ENCODE assay signal across 8 cellular contexts in the genomic region with DNA sequence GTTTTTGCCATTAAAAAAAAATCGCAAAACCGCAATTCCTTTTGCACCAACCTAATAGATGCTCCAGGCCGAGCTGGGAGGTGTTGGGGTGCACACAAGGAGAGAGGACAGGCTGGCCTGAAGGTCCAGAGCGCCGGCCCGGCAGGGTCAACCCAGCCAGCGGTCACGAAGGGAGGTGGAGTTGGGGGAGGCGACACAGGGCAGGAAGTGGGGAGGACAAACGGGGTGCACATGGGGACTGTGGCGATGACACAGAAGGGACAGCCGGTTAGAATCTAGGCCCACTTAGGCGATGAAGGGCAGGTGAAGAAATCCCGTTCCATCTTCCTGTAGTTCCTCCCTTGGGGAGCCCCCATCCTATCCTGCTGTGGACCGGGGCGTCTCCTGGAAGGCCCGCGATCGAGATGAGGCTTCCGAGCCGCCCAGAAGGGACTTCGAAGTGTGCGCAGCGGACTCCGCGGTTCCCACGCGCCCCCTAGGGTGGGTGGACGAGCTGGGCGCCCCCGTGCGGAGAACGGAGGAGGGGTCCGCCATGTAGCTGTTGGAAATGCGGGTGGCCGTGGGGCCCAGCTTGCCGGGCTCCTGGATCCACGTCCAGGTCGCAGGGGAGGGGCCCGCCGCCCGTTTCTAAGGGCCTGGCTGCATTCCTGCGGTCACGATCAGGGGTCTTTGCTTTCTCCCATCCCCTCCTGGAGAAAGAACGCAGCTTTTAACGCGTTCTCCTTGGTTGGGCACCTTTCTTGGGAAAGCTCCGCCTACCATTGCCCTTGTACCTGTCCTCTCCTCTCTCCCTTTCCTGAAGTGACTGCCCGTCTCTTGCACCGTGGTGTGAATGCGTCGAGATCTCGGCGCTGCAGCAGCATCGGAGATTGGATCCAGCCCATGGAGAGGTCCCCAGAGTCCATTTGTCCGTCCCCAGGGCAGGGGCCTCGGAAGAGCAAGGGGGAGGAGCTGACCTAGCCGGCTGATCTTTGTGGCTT. TPM values are rescaled to one million over a fixed set of nuclear protein-coding genes. Genes with fewer than 3 reads are reported as not detected.
DNase-seq lines count a peak whose midpoint lies in the region; ATAC-seq, FAIRE-seq and TF ChIP-seq lines count a peak whose summit lies in the region.
"Had no signal": no experiment of that assay in that cellular context is flagged by ENCODE, and none has a peak within 500 bp of the region (broad histone marks: within the 10 kb centered on the region; RNA-seq: fewer than 3 reads in every experiment).

No MANE protein-coding gene starts in this region.

- H3K27ac ChIP-seq in OCI-LY7 (ENCODE audit: low read depth, low read length, poor library complexity, severe bottlenecking): no peak overlapping the region
- H3K27ac ChIP-seq in GM12878 (ENCODE audit: control insufficient read depth, insufficient read depth): no peak overlapping the region
- no peak overlapping the region for H3K27ac ChIP-seq in left lung
- no peak overlapping the region for H3K27ac ChIP-seq in subcutaneous abdominal adipose tissue (ENCODE audit: low read depth, low read length)
- H3K27ac ChIP-seq: skin epidermis had no signal

- H3K9me3 ChIP-seq in OCI-LY7 (ENCODE audit: low read length) (no peaks in the 10 kb centered on the region), GM12878 (replicated peaks; ENCODE audit: control insufficient read depth, insufficient read depth, low read length) (no peaks in the 10 kb centered on the region), left lung (no peaks in the 10 kb centered on the region), subcutaneous abdominal adipose tissue (ENCODE audit: control insufficient read depth in 5 of 5, low read length in 5 of 5) (no peaks in the 10 kb centered on the region)

- SMC1A ChIA-PET in GM12878 (lab: Charles Lee; ENCODE audit: uncharacterized antibody, unreplicated experiment): interaction anchor here (0.6 to 0.7 kb wide), 2 partner anchors 21 to 47 kb away, joined by 3 read pairs; no protein-coding TSS in a partner anchor

- in situ Hi-C loops in GM12878 (cut with MboI): no loop called here

- no peaks in the 10 kb centered on the region for H3K36me3 ChIP-seq in OCI-LY7 (ENCODE audit: insufficient read depth, low read length)
- no peaks in the 10 kb centered on the region for H3K36me3 ChIP-seq in GM12878 (ENCODE audit: control insufficient read depth in 2 of 2, insufficient read depth in 2 of 2, low read length in 1 of 2)
- H3K36me3 ChIP-seq in left lung: no peaks in the 10 kb centered on the region
- H3K36me3 ChIP-seq in subcutaneous abdominal adipose tissue (ENCODE audit: control insufficient read depth in 5 of 5, insufficient read depth in 5 of 5, low read length in 5 of 5): no peaks in the 10 kb centered on the region

- TF ChIP-seq CTCF in OCI-LY7 (conservative IDR thresholded peaks at IDR 0.05; ENCODE audit: low read length) (0 out of 2 replicates have a peak, but pooled peaks have one; percentile 19), GM12878 (IDR thresholded peaks at IDR 0.05 in 2 of 3, conservative IDR thresholded peaks at IDR 0.05 in 1 of 3; ENCODE audit: control insufficient read depth in 2 of 3, extremely low read depth in 1 of 3, insufficient read depth in 1 of 3, low read depth in 3 of 3, low read length in 3 of 3) (peak; percentile 9 to 34 (median 25); a peak in 1 of 6 replicates), left lung (IDR thresholded peaks at IDR 0.05) (no peak)

- BruUV-seq in OCI-LY7 (replicated peaks; lab: Mats Ljungman, UMichigan): no TSS peak
- BruUV-seq in GM12878 (replicated peaks; lab: Mats Ljungman, UMichigan): no TSS peak

- WGBS in GM12878 (ENCODE audit: insufficient coverage, insufficient replicate concordance, low lambda C conversion rate, missing lambda C conversion rate): 33% methylated on average over 56 of the region's 58 CpGs

- ATAC-seq in GM12878 (peak; percentile 49; the same call in 2 of the 3 replicates), left lung (peak; percentile 51)

- DNase-seq in OCI-LY7 (ENCODE audit: low spot score) (no peak), GM12878 (ENCODE audit: low read depth, low spot score) (no peak), left lung (peak in 1 of 2 donors; percentile 79), HT-29 (ENCODE audit: low spot score) (no peak), NCI-H69 (lab: John Stamatoyannopoulos, UW) (no peak), RKO (ENCODE audit: low spot score) (no peak)

- intact Hi-C loops in OCI-LY7 (cut with micrococcal nuclease; ENCODE audit: unreplicated experiment) (no loop called here), GM12878 (cut with micrococcal nuclease; ENCODE audit: unreplicated experiment) (no loop called here), left lung (cut with DNase I) (no loop called here)

- H3K9me2 ChIP-seq in OCI-LY7 (ENCODE audit: insufficient read depth, low read length): no peaks in the 10 kb centered on the region

- H3K4me1 ChIP-seq in OCI-LY7 (ENCODE audit: insufficient read depth, low read length, poor library complexity, severe bottlenecking): no peaks in the 10 kb centered on the region
- no peaks in the 10 kb centered on the region; the same call in 1 of the 2 replicates for H3K4me1 ChIP-seq in GM12878 (ENCODE audit: control insufficient read depth, insufficient read depth, low read length)
- H3K4me1 ChIP-seq in left lung: peaks cover 0 to 7% of the 10 kb centered on the region in 2 donors
- H3K4me1 ChIP-seq in subcutaneous abdominal adipose tissue (ENCODE audit: control insufficient read depth in 5 of 5, insufficient read depth in 5 of 5, low read length in 5 of 5): peaks cover 0 to 12% (median 9%) of the 10 kb centered on the region in 5 donors

- no peak for TF ChIP-seq EP300 in GM12878 (IDR thresholded peaks at IDR 0.05; ENCODE audit: borderline replicate concordance in 1 of 2, control insufficient read depth in 1 of 2, low read depth in 2 of 2, low read length in 2 of 2)

- peak; percentile 33; the same call in 1 of the 2 replicates for TF ChIP-seq POLR2A in GM12878 (IDR thresholded peaks at IDR 0.05; ENCODE audit: low read depth, low read length)

- H3K27me3 ChIP-seq in GM12878 (replicated peaks in 1 of 2; ENCODE audit: control insufficient read depth in 2 of 2, insufficient read depth in 2 of 2, low read length in 1 of 2) (no peaks in the 10 kb centered on the region), left lung (peaks cover 14 to 24% of the 10 kb centered on the region in 2 donors), subcutaneous abdominal adipose tissue (ENCODE audit: control insufficient read depth in 5 of 5, insufficient read depth in 4 of 5, low read length in 5 of 5) (peaks cover 9 to 19% (median 14%) of the 10 kb centered on the region in 5 donors)

- POLR2A ChIA-PET in OCI-LY7 (lab: Charles Lee): interaction anchor here (0.7 kb wide), 1 partner anchor 23 kb away, joined by 3 read pairs; no protein-coding TSS in a partner anchor
- POLR2A ChIA-PET in GM12878 (lab: Charles Lee): no interaction called here

- RAD21 ChIA-PET in GM12878 (lab: Charles Lee; ENCODE audit: unreplicated experiment): interaction anchor here (0.9 kb wide), 1 partner anchor 162 kb away, joined by 6 read pairs; no protein-coding TSS in a partner anchor

- H4K20me1 ChIP-seq in OCI-LY7 (ENCODE audit: insufficient read depth, low read length) (no peaks in the 10 kb centered on the region), GM12878 (ENCODE audit: control insufficient read depth, insufficient read depth) (no peaks in the 10 kb centered on the region)

- H3K9ac ChIP-seq in GM12878 (ENCODE audit: control insufficient read depth, insufficient read depth, low read length) (no peak overlapping the region), subcutaneous abdominal adipose tissue (ENCODE audit: low read length in 5 of 5) (peak overlapping the region in 1 of 5 donors; percentile 37)

- H3K4me2 ChIP-seq in OCI-LY7 (ENCODE audit: low read length) (no peak overlapping the region), GM12878 (ENCODE audit: control insufficient read depth, insufficient read depth) (peak overlapping the region; percentile 55; the same call in 1 of the 2 replicates)

- FAIRE-seq in GM12878 (lab: Jason Lieb, UNC): no peak

- H2AFZ ChIP-seq in OCI-LY7 (ENCODE audit: low read length): no peak overlapping the region
- peak overlapping the region; percentile 49; the same call in 1 of the 2 replicates for H2AFZ ChIP-seq in GM12878 (ENCODE audit: control insufficient read depth, low read depth, low read length)

- no peaks in the 10 kb centered on the region for H3K79me2 ChIP-seq in OCI-LY7 (ENCODE audit: insufficient read depth, low read depth, low read length)
- no peaks in the 10 kb centered on the region for H3K79me2 ChIP-seq in GM12878 (ENCODE audit: control insufficient read depth, insufficient read depth, low read length)

- CTCF ChIA-PET in OCI-LY7 (lab: Charles Lee; ENCODE audit: unreplicated experiment) (no interaction called here), GM12878 (lab: Yijun Ruan, JAX) (interaction anchor here (1.9 kb wide), 1 partner anchor 161 kb away, joined by 9 read pairs; the partner anchor contains the start of gene NEK1)

- H3K4me3 ChIP-seq in OCI-LY7 (ENCODE audit: low read depth, low read length, poor library complexity, severe bottlenecking): no peak overlapping the region
- no peak overlapping the region for H3K4me3 ChIP-seq in GM12878
- peak overlapping the region in 1 of 2 donors; percentile 13 for H3K4me3 ChIP-seq in left lung
- peak overlapping the region; percentile 27 to 63 (median 38) for H3K4me3 ChIP-seq in subcutaneous abdominal adipose tissue (ENCODE audit: low read depth in 1 of 5, low read length in 5 of 5)
- H3K4me3 ChIP-seq: skin epidermis had no signal

- TF ChIP-seq RAD21 in GM12878 (IDR thresholded peaks at IDR 0.05; ENCODE audit: insufficient read depth, low read depth, low read length): peak; percentile 8; the same call in 1 of the 2 replicates

RNA-seq across cellular contexts. Expression of gene HPF1, which starts 17.0 kb away (rescaled TPM):
- total RNA-seq in OCI-LY7 (2014; rRNA removed; shearing (Covaris generic)): 11.8 and 14.6 TPM in 2 replicates
- total RNA-seq in OCI-LY7 (2022): 26.2 and 29.5 TPM in 2 replicates
- total RNA-seq in GM12878 (2013; cell fraction: nucleolus; rRNA removed): 24.3 and 28.0 TPM in 2 replicates
- 31.2 and 37.1 TPM in 2 replicates for total RNA-seq in GM12878 (2014; rRNA removed)
- total RNA-seq in GM12878 (2014; rRNA removed; fragmentation: Illumina TruSeq; extraction: Trizol): 49.6 and 53.9 TPM in 2 replicates
- total RNA-seq in GM12878 (2021): 31.4 and 35.3 TPM in 2 replicates
- 13.7 TPM for polyA plus RNA-seq in GM12878 (2011; ENCODE audit: low read depth)
- 47.7 and 78.2 TPM in 2 replicates for polyA plus RNA-seq in GM12878 (2011; rRNA removed)
- 14.4 and 34.8 TPM in 2 replicates for polyA plus RNA-seq in GM12878 (2011; cell fraction: cytosol; rRNA removed)
- polyA plus RNA-seq in GM12878 (2011; cell fraction: nucleus; rRNA removed): 8.9 and 14.3 TPM in 2 replicates
- 21.3 and 23.3 TPM in 2 replicates for polyA plus RNA-seq in GM12878 (2012)
- polyA plus RNA-seq in GM12878 (2014; fragmentation: Illumina TruSeq; extraction: Trizol): 93.5 and 109 TPM in 2 replicates
- polyA plus RNA-seq in GM12878 (2014; fragmentation: Nextera tagmentation; extraction: Ambion mirVana): 10 to 100 TPM; 47.9 to 56.4 TPM
- polyA plus RNA-seq in GM12878 (2014; rRNA removed): 28.2 and 32.6 TPM in 2 replicates
- polyA plus RNA-seq in GM12878 (2016; fragmentation: Nextera tagmentation; extraction: Ambion mirVana): 10 to 100 TPM; 62.9 to 76.3 TPM
- polyA minus RNA-seq in GM12878 (2011; rRNA and poly(A)+ RNA removed): 6.5 and 8.6 TPM in 2 replicates
- 4.1 and 9.2 TPM in 2 replicates for polyA minus RNA-seq in GM12878 (2011; cell fraction: cytosol; rRNA and poly(A)+ RNA removed)
- 1.7 and 4.3 TPM in 2 replicates for polyA minus RNA-seq in GM12878 (2011; cell fraction: nucleus; rRNA and poly(A)+ RNA removed)
- total RNA-seq in left lung: 10 to 100 TPM; 16.0 to 20.3 TPM
- total RNA-seq in HT-29 (2014; rRNA removed; shearing (Covaris generic)): 3.7 and 6.5 TPM in 2 replicates

Comparison
In these comparisons a context has a peak if more than half of its experiments do, and no peak if none do; other contexts are left out.
1. H3K4me3 ChIP-seq: peak in subcutaneous abdominal adipose tissue (5 of 5); none in OCI-LY7 (single experiment) and GM12878 (single experiment).
2. CTCF ChIP-seq: peak in OCI-LY7 (single experiment) and GM12878 (3 of 3); none in left lung (0 of 2).